ENCODE assay signal across 1 cellular context in genomic region chr6:128599036-128599435, GRCh38.
TF ChIP-seq lines count a peak whose summit lies in the region.

No MANE protein-coding gene starts in this region.

TF ChIP-seq in HepG2, 621 proteins besides CTCF, POLR2A, EP300 and RAD21 (continued from another document):
- TF ChIP-seq HBP1 (CRISPR knock-in tag; IDR thresholded peaks at IDR 0.05; ENCODE audit: low read depth) (no peak), HDAC6 (IDR thresholded peaks at IDR 0.05; ENCODE audit: low read depth, low read length) (no peak), ZNF414 (CRISPR knock-in tag; IDR thresholded peaks at IDR 0.05) (no peak), MEF2D (CRISPR knock-in tag; IDR thresholded peaks at IDR 0.05) (no peak), NFAT5 (CRISPR knock-in tag; IDR thresholded peaks at IDR 0.05) (no peak)
TF ChIP-seq in HepG2: peak in this region for 0.
